In the genomic region with DNA sequence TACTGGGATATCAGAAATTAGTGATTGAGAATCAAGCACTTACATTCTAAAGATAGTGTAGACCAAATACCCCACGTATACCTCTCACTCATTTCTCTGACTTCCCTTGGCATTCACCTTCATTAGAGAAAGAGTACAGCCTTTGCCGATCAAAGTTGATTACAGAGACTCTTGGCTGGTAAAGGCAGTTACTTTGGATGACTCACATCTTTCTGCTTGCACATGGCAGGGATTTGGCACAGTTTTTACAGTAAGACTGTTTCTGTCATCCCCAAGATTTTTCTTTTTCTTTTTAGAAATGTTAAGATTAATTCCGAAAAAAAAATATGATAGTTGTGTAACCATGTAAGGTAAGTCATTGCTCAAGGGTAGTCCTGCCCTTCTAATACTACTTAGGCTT, we compare ENCODE assay signal across 18 cellular contexts.
"Had no signal": no experiment of that assay in that cellular context is flagged by ENCODE, and none has a peak within 500 bp of the region (broad histone marks: within the 10 kb centered on the region; RNA-seq: fewer than 3 reads in every experiment).

No MANE protein-coding gene starts in this region.

- H2AFZ ChIP-seq: neural progenitor cell, parathyroid adenoma had no signal

- H3K27ac Mint-ChIP-seq: activated naive CD4-positive, alpha-beta T cell treated with anti-CD3 and anti-CD28 coated beads for 36 hours; activated T-helper 17 cell treated with anti-CD3 and anti-CD28 coated beads, Interleukin-2, amount 50 U/mL, for 72 hours; endodermal cell; neural progenitor cell; stimulated activated effector memory CD8-positive, alpha-beta T cell treated with anti-CD3 and anti-CD28 coated beads, Interleukin-12 subunit alpha, Interleukin-12 subunit beta, amount 100 ng/mL, for 72 hours; T-cell had no signal

- H3K4me3 ChIP-seq: body of pancreas, gastroesophageal sphincter, left ventricle myocardium inferior, right atrium auricular region, thyroid gland had no signal

- H3K27me3 ChIP-seq: body of pancreas, neural progenitor cell, right atrium auricular region, thyroid gland had no signal

- ATAC-seq: activated T-helper 17 cell treated with anti-CD3 and anti-CD28 coated beads, Interleukin-2, amount 50 U/mL, for 72 hours; body of pancreas; esophagus mucosa; gastroesophageal sphincter; stimulated activated effector memory CD8-positive, alpha-beta T cell treated with anti-CD3 and anti-CD28 coated beads, Interleukin-12 subunit alpha, Interleukin-12 subunit beta, amount 100 ng/mL, for 72 hours; T-cell had no signal

- H3K4me1 ChIP-seq: body of pancreas, gastroesophageal sphincter, left ventricle myocardium inferior, parathyroid adenoma, right atrium auricular region, thyroid gland had no signal

- H3K4me3 Mint-ChIP-seq: activated naive CD4-positive, alpha-beta T cell treated with anti-CD3 and anti-CD28 coated beads for 36 hours; activated T-helper 17 cell treated with anti-CD3 and anti-CD28 coated beads, Interleukin-2, amount 50 U/mL, for 72 hours; endodermal cell; neural progenitor cell; stimulated activated effector memory CD8-positive, alpha-beta T cell treated with anti-CD3 and anti-CD28 coated beads, Interleukin-12 subunit alpha, Interleukin-12 subunit beta, amount 100 ng/mL, for 72 hours; T-cell had no signal

- H3K36me3 Mint-ChIP-seq: neural progenitor cell; stimulated activated effector memory CD8-positive, alpha-beta T cell treated with anti-CD3 and anti-CD28 coated beads, Interleukin-12 subunit alpha, Interleukin-12 subunit beta, amount 100 ng/mL, for 72 hours; T-cell had no signal

- H3K4me1 Mint-ChIP-seq: activated T-helper 17 cell treated with anti-CD3 and anti-CD28 coated beads, Interleukin-2, amount 50 U/mL, for 72 hours; stimulated activated effector memory CD8-positive, alpha-beta T cell treated with anti-CD3 and anti-CD28 coated beads, Interleukin-12 subunit alpha, Interleukin-12 subunit beta, amount 100 ng/mL, for 72 hours; T-cell had no signal

- H3K36me3 ChIP-seq: gastroesophageal sphincter, left ventricle myocardium inferior, neural progenitor cell, right atrium auricular region, thyroid gland had no signal

- H3K79me2 ChIP-seq: parathyroid adenoma had no signal

- H3K9me3 Mint-ChIP-seq: activated naive CD4-positive, alpha-beta T cell treated with anti-CD3 and anti-CD28 coated beads for 36 hours; endodermal cell; neural progenitor cell; T-cell had no signal

- H3K9me3 ChIP-seq: body of pancreas, gastroesophageal sphincter, left ventricle myocardium inferior, right atrium auricular region, thyroid gland had no signal

- H3K9ac ChIP-seq: neural progenitor cell, parathyroid adenoma had no signal

- DNase-seq: activated CD4-positive, alpha-beta T cell treated with anti-CD3 and anti-CD28 coated beads, Interleukin-2, amount 50 U/mL, for 1 hour; activated CD4-positive, CD25-positive, alpha-beta regulatory T cell; activated naive CD4-positive, alpha-beta T cell treated with anti-CD3 and anti-CD28 coated beads for 36 hours; activated T-cell treated with anti-CD3 and anti-CD28 coated beads for 4 hours; body of pancreas; endodermal cell; kidney; left ventricle myocardium inferior; mesenchymal stem cell; T-cell; thyroid gland had no signal

- H3K27ac ChIP-seq: body of pancreas, gastroesophageal sphincter, left ventricle myocardium inferior, neural progenitor cell, parathyroid adenoma, right atrium auricular region, thyroid gland had no signal
